In genomic region chr11:69055598-69056516, GRCh38 we compare ENCODE assay signal across 9 cellular contexts.
DNase-seq lines count a peak whose midpoint lies in the region; ATAC-seq, FAIRE-seq and TF ChIP-seq lines count a peak whose summit lies in the region.
"Had no signal": no experiment of that assay in that cellular context is flagged by ENCODE, and none has a peak within 500 bp of the region (broad histone marks: within the 10 kb centered on the region; RNA-seq: fewer than 3 reads in every experiment).

No MANE protein-coding gene starts in this region.

- peak overlapping the region; percentile 42 to 60 for H3K4me3 Mint-ChIP-seq in effector memory CD8-positive, alpha-beta T cell
- H3K4me3 Mint-ChIP-seq: brain had no signal

- no peaks in the 10 kb centered on the region for H3K9me3 Mint-ChIP-seq in effector memory CD8-positive, alpha-beta T cell
- H3K9me3 Mint-ChIP-seq: brain had no signal

- DNase-seq in GM12864 (ENCODE audit: low read depth) = peak; percentile 85
- peak; percentile 31 to 37 (median 35) for DNase-seq in effector memory CD8-positive, alpha-beta T cell
- peak; percentile 54 for DNase-seq in stimulated activated naive CD8-positive, alpha-beta T cell treated with anti-CD3 and anti-CD28 coated beads, Interleukin-15, Interleukin-2, amounts not matched to agents 100 U/mL and 50 U/mL, for 24 hours
- DNase-seq in HTR-8/SVneo (ENCODE audit: insufficient read length, low spot score) = no peak
- no peak for DNase-seq in cerebellar nuclear complex (lab: John Stamatoyannopoulos, UW)
- no peak for DNase-seq in SHP77 (lab: John Stamatoyannopoulos, UW)

- H3K27ac Mint-ChIP-seq in effector memory CD8-positive, alpha-beta T cell = peak overlapping the region; percentile 88 to 89

- peaks cover 35 to 38% of the 10 kb centered on the region in 2 donors for H3K4me1 Mint-ChIP-seq in effector memory CD8-positive, alpha-beta T cell (ENCODE audit: low read depth in 2 of 2)

- H3K36me3 Mint-ChIP-seq in effector memory CD8-positive, alpha-beta T cell (ENCODE audit: insufficient read depth) = peaks cover 21% of the 10 kb centered on the region

- H3K4me3 ChIP-seq in GM12864 (ENCODE audit: low read depth, low read length) = peak overlapping the region; percentile 13; the same call in 1 of the 2 replicates

- no peak for TF ChIP-seq CTCF in GM12864 (IDR thresholded peaks at IDR 0.05; ENCODE audit: low read depth, low read length, missing control alignments)

- ATAC-seq in GM21390 (IDR thresholded peaks at IDR 0.05; ENCODE audit: unreplicated experiment) = peak; percentile 63
- ATAC-seq in HG03558 (IDR thresholded peaks at IDR 0.05; ENCODE audit: extremely low read depth, unreplicated experiment) = peak; percentile 47
- ATAC-seq in effector memory CD8-positive, alpha-beta T cell (replicated peaks) = peak; percentile 78
- peak; percentile 71 for ATAC-seq in stimulated activated naive CD8-positive, alpha-beta T cell treated with anti-CD3 and anti-CD28 coated beads, Interleukin-15, Interleukin-2, amounts not matched to agents 100 U/mL and 50 U/mL, for 24 hours

- H3K27me3 Mint-ChIP-seq in effector memory CD8-positive, alpha-beta T cell = no peaks in the 10 kb centered on the region
- H3K27me3 Mint-ChIP-seq: brain had no signal

- FAIRE-seq in HTR-8/SVneo (lab: Jason Lieb, UNC) = no peak

Comparison
In these comparisons a context has a peak if more than half of its experiments do, and no peak if none do; other contexts are left out.
1. DNase-seq: peak in GM12864 (single experiment), effector memory CD8-positive, alpha-beta T cell (3 of 3) and stimulated activated naive CD8-positive, alpha-beta T cell treated with anti-CD3 and anti-CD28 coated beads, Interleukin-15, Interleukin-2, amounts not matched to agents 100 U/mL and 50 U/mL, for 24 hours (single experiment); none in HTR-8/SVneo (single experiment), cerebellar nuclear complex (0 of 2) and SHP77 (0 of 2).
2. Peak in every context shown above with its lines, with median percentiles within 50 percentile points of each other: ATAC-seq.